Comparison of ENCODE assay signal across 8 cellular contexts in the genomic region with DNA sequence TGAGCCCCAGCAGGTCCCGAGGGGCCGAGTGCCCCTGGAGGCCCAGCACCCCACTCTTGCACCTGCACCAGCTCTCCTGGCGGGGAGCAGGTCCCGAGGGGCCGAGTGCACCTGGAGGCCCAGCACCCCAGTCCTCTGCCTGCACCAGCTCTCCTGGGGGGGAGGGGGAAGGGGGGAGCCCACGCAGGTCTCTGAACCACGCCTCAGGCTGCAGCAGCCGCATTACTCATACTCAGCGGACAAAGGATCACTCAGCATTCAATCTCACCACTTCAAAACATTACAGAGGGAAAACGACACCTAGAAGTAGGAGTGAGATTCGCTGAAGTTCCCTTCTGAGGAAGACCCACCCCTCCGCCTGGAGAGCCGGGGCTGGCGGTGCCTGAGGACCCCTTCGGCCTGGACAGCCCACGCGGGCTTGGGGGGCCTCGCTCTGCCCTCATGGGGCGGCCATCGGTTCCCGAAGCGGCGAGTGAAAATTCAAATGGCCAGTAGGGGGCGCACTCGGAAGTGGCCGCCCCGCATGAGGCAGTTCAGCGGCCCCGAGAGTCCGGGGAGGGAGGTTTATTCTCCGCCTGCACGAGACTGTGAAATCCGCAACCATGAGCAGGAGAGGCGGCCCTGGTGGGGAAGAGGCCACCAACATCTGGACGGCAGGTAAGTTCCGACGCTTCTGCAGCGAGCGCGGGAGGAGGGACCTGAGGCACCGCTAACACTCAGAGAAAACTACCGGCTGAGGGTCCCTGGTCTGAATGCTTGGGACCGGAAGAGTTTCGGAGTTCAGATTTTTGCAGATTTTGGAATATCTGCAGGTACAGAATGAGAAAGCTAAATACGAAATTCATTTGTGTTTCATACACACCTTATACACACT. TPM values are rescaled to one million over a fixed set of nuclear protein-coding genes. Genes with fewer than 3 reads are reported as not detected.
A peak's percentile ranks its signal among the peaks of the same experiment; 100 is the strongest.
DNase-seq lines count a peak whose midpoint lies in the region; ATAC-seq lines count a peak whose summit lies in the region.

No MANE protein-coding gene starts in this region.

- CTCF ChIA-PET in activated CD4-positive, alpha-beta memory T cell treated with anti-CD3 and anti-CD28 coated beads, Interleukin-2, amount 10 ng/mL, durations not matched to agents 7 days and 5 days (lab: Charles Lee): interaction anchor here (0.7 to 4.6 kb wide), 15 partner anchors 10 to 114 kb away, joined by 3 to 36 read pairs (median 4); no protein-coding TSS in a partner anchor

- H3K27me3 ChIP-seq in ectodermal cell (ENCODE audit: control insufficient read depth, insufficient read depth, low read length, poor library complexity, severe bottlenecking): no peaks in the 10 kb centered on the region

- H3K27me3 Mint-ChIP-seq in activated CD4-positive, alpha-beta memory T cell treated with anti-CD3 and anti-CD28 coated beads, Interleukin-2, amount 10 ng/mL, durations not matched to agents 7 days and 5 days: peaks cover 2% of the 10 kb centered on the region

- peak overlapping the region; percentile 25 for H3K4me3 ChIP-seq in ectodermal cell (ENCODE audit: insufficient read depth, low read depth, low read length)

- peaks cover 8% of the 10 kb centered on the region for H3K4me1 Mint-ChIP-seq in activated CD4-positive, alpha-beta memory T cell treated with anti-CD3 and anti-CD28 coated beads, Interleukin-2, amount 10 ng/mL, durations not matched to agents 7 days and 5 days

- no peak overlapping the region for H3K27ac Mint-ChIP-seq in activated CD4-positive, alpha-beta memory T cell treated with anti-CD3 and anti-CD28 coated beads, Interleukin-2, amount 10 ng/mL, durations not matched to agents 7 days and 5 days

- POLR2A ChIA-PET in activated CD4-positive, alpha-beta memory T cell treated with anti-CD3 and anti-CD28 coated beads, Interleukin-2, amount 10 ng/mL, durations not matched to agents 7 days and 5 days (lab: Charles Lee): interaction anchor here (1.2 kb wide), 1 partner anchor 10 kb away, joined by 3 read pairs; no protein-coding TSS in a partner anchor

- no peaks in the 10 kb centered on the region for H3K9me3 Mint-ChIP-seq in activated CD4-positive, alpha-beta memory T cell treated with anti-CD3 and anti-CD28 coated beads, Interleukin-2, amount 10 ng/mL, durations not matched to agents 7 days and 5 days

- peak overlapping the region; percentile 52 for H3K4me3 Mint-ChIP-seq in activated CD4-positive, alpha-beta memory T cell treated with anti-CD3 and anti-CD28 coated beads, Interleukin-2, amount 10 ng/mL, durations not matched to agents 7 days and 5 days

- H3K4me1 ChIP-seq in ectodermal cell (ENCODE audit: control insufficient read depth, insufficient read depth, low read length): peaks cover 22% of the 10 kb centered on the region

- H3K36me3 Mint-ChIP-seq in activated CD4-positive, alpha-beta memory T cell treated with anti-CD3 and anti-CD28 coated beads, Interleukin-2, amount 10 ng/mL, durations not matched to agents 7 days and 5 days (ENCODE audit: low read depth): no peaks in the 10 kb centered on the region

- no peaks in the 10 kb centered on the region for H3K9me3 ChIP-seq in ectodermal cell (ENCODE audit: control insufficient read depth, low read length)

- DNase-seq in DMS79 treated with DMSO at 0.1 percent for 48 hours (lab: John Stamatoyannopoulos, UW) (peak; percentile 31), DMS79 (lab: John Stamatoyannopoulos, UW) (no peak), NCI-H2107 treated with DMSO at 0.1 percent for 48 hours (lab: John Stamatoyannopoulos, UW; ENCODE audit: unreplicated experiment) (peak; percentile 87), lung microvascular endothelial cell (ENCODE audit: low read depth in 2 of 2) (peak; percentile 59 to 83)
- peak; percentile 78 for DNase-seq in activated CD4-positive, alpha-beta memory T cell treated with anti-CD3 and anti-CD28 coated beads, Interleukin-2, amount 10 ng/mL, durations not matched to agents 7 days and 5 days
- DNase-seq in stimulated activated CD8-positive, alpha-beta memory T cell treated with anti-CD3 and anti-CD28 coated beads, Interleukin-12 subunit alpha, Interleukin-12 subunit beta, amount 100 ng/mL, for 4 hours (ENCODE audit: low read depth): peak; percentile 39

- 26 to 27% methylated on average over 45 of the region's 45 CpGs for whole genome bisulfite sequencing in ectodermal cell, 2 experiments

- no peaks in the 10 kb centered on the region for H3K36me3 ChIP-seq in ectodermal cell (ENCODE audit: control insufficient read depth, insufficient read depth, low read length)

- ATAC-seq in HG02678 (IDR thresholded peaks at IDR 0.05; ENCODE audit: unreplicated experiment): peak; percentile 77

- no peak overlapping the region for H3K27ac ChIP-seq in ectodermal cell (ENCODE audit: insufficient read depth, low read depth, low read length, poor library complexity, severe bottlenecking)

RNA-seq across cellular contexts. Expression of gene GPER1, which starts 1.1 kb away (rescaled TPM):
- total RNA-seq in activated CD4-positive, alpha-beta memory T cell treated with anti-CD3 and anti-CD28 coated beads, Interleukin-2, amount 10 ng/mL, durations not matched to agents 7 days and 5 days: under 1 TPM in 1 of 2 experiments, not detected in 1; 0.15 TPM
- polyA plus RNA-seq in ectodermal cell (2013, experiment 1 of 4): 2.6 TPM
- polyA plus RNA-seq in ectodermal cell (2013, experiment 2 of 4): 2.9 TPM
- polyA plus RNA-seq in ectodermal cell (2013, experiment 3 of 4): 2.6 TPM
- polyA plus RNA-seq in ectodermal cell (2013, experiment 4 of 4): 3.2 TPM
- 1.1 and 1.2 TPM in 2 replicates for total RNA-seq in lung microvascular endothelial cell

RNA-seq across cellular contexts. Expression of gene GPR146, which starts 42.5 kb away (rescaled TPM):
- 10 to 100 TPM; 10.0 to 10.1 TPM for total RNA-seq in activated CD4-positive, alpha-beta memory T cell treated with anti-CD3 and anti-CD28 coated beads, Interleukin-2, amount 10 ng/mL, durations not matched to agents 7 days and 5 days
- polyA plus RNA-seq in ectodermal cell (2013, experiment 1 of 4): 2.8 TPM
- 4.8 TPM for polyA plus RNA-seq in ectodermal cell (2013, experiment 2 of 4)
- 2.4 TPM for polyA plus RNA-seq in ectodermal cell (2013, experiment 3 of 4)
- 3.7 TPM for polyA plus RNA-seq in ectodermal cell (2013, experiment 4 of 4)
- 24.0 and 90.3 TPM in 2 replicates for total RNA-seq in lung microvascular endothelial cell
